ENCODE assay signal across 18 cellular contexts in the genomic region with DNA sequence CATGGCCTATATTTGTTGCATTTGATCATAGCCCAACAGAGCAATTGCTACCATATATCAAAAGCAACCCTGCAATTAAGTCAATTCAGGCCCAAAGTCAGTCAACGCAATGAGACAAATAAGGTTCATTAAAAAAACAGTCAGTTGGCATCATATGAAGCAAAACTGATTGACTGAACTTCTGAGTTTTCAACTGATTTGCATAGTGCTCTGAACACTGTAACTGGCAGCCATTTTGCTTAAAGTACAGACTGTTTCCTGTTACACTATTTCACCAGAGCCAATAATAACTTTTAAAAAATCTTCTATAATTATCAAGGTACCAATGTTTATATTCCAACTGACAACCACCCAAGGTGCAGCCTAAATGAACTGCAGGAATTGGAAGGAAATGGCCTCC.
"Had no signal": no experiment of that assay in that cellular context is flagged by ENCODE, and none has a peak within 500 bp of the region (broad histone marks: within the 10 kb centered on the region; RNA-seq: fewer than 3 reads in every experiment).

No MANE protein-coding gene starts in this region.

- H3K27ac Mint-ChIP-seq: activated CD4-positive, alpha-beta memory T cell treated with anti-CD3 and anti-CD28 coated beads, Interleukin-2, amount 10 ng/mL, durations not matched to agents 7 days and 5 days; activated naive CD4-positive, alpha-beta T cell treated with anti-CD3 and anti-CD28 coated beads, Interleukin-2, amount 50 U/mL, for 24 hours; naive thymus-derived CD4-positive, alpha-beta T cell had no signal

- ATAC-seq: activated T-cell treated with anti-CD3 and anti-CD28 coated beads, Interleukin-2, amount 50 U/mL, for 4 hours; gastroesophageal sphincter; naive thymus-derived CD4-positive, alpha-beta T cell had no signal

- H3K36me3 ChIP-seq: adrenal gland, cardiac muscle cell, gastroesophageal sphincter, neutrophil, stomach, thoracic aorta, WERI-Rb-1 had no signal

- H3K4me1 ChIP-seq: adrenal gland, stomach had no signal

- H3K9me3 Mint-ChIP-seq: activated CD4-positive, alpha-beta memory T cell treated with anti-CD3 and anti-CD28 coated beads, Interleukin-2, amount 10 ng/mL, durations not matched to agents 7 days and 5 days; activated naive CD4-positive, alpha-beta T cell treated with anti-CD3 and anti-CD28 coated beads, Interleukin-2, amount 50 U/mL, for 24 hours; activated T-cell treated with anti-CD3 and anti-CD28 coated beads, Interleukin-2, amount 50 U/mL, for 4 hours; naive thymus-derived CD4-positive, alpha-beta T cell had no signal

- H3K9me3 ChIP-seq: adrenal gland, gastroesophageal sphincter, neutrophil, stomach, thoracic aorta had no signal

- H3K27me3 ChIP-seq: adrenal gland, cardiac muscle cell, dorsolateral prefrontal cortex, gastroesophageal sphincter, neutrophil, stomach had no signal

- H3K36me3 Mint-ChIP-seq: activated naive CD4-positive, alpha-beta T cell treated with anti-CD3 and anti-CD28 coated beads, Interleukin-2, amount 50 U/mL, for 24 hours; naive thymus-derived CD4-positive, alpha-beta T cell had no signal

- FAIRE-seq: islet of Langerhans had no signal

- H3K4me1 Mint-ChIP-seq: activated CD4-positive, alpha-beta memory T cell treated with anti-CD3 and anti-CD28 coated beads, Interleukin-2, amount 10 ng/mL, durations not matched to agents 7 days and 5 days; activated naive CD4-positive, alpha-beta T cell treated with anti-CD3 and anti-CD28 coated beads, Interleukin-2, amount 50 U/mL, for 24 hours; naive thymus-derived CD4-positive, alpha-beta T cell had no signal

- H3K27ac ChIP-seq: adrenal gland, cardiac muscle cell, dorsolateral prefrontal cortex, gastroesophageal sphincter, neutrophil, stomach, WERI-Rb-1 had no signal

- H3K27me3 Mint-ChIP-seq: activated CD4-positive, alpha-beta memory T cell treated with anti-CD3 and anti-CD28 coated beads, Interleukin-2, amount 10 ng/mL, durations not matched to agents 7 days and 5 days; activated naive CD4-positive, alpha-beta T cell treated with anti-CD3 and anti-CD28 coated beads, Interleukin-2, amount 50 U/mL, for 24 hours had no signal

- H3K4me3 ChIP-seq: adrenal gland, cardiac muscle cell, dorsolateral prefrontal cortex, gastroesophageal sphincter, stomach, thoracic aorta had no signal

- H3K4me3 Mint-ChIP-seq: activated CD4-positive, alpha-beta memory T cell treated with anti-CD3 and anti-CD28 coated beads, Interleukin-2, amount 10 ng/mL, durations not matched to agents 7 days and 5 days; activated naive CD4-positive, alpha-beta T cell treated with anti-CD3 and anti-CD28 coated beads, Interleukin-2, amount 50 U/mL, for 24 hours; activated T-cell treated with anti-CD3 and anti-CD28 coated beads, Interleukin-2, amount 50 U/mL, for 4 hours; naive thymus-derived CD4-positive, alpha-beta T cell had no signal

- DNase-seq: activated CD4-positive, alpha-beta memory T cell treated with anti-CD3 and anti-CD28 coated beads, Interleukin-2, amount 10 ng/mL, durations not matched to agents 7 days and 5 days; activated CD4-positive, alpha-beta T cell treated with anti-CD3 and anti-CD28 coated beads for 4 hours; activated effector memory CD4-positive, alpha-beta T cell treated with Interleukin-2 at 50 U/mL for 16 hours; activated T-cell treated with anti-CD3 and anti-CD28 coated beads, Interleukin-2, amount 50 U/mL, for 4 hours; adrenal gland; dorsolateral prefrontal cortex; erythroblast; naive thymus-derived CD4-positive, alpha-beta T cell; stimulated activated CD4-positive, alpha-beta T cell treated with anti-CD3 and anti-CD28 coated beads, Interleukin-12 subunit alpha, Interleukin-12 subunit beta, amount 100 ng/mL, for 4 hours; stimulated activated CD4-positive, alpha-beta T cell treated with anti-CD3 and anti-CD28 coated beads, Interleukin-2, amount 100 ng/mL, for 24 hours; stomach; WERI-Rb-1 had no signal
